ENCODE assay signal across 17 cellular contexts in genomic region chr4:15488658-15489470, GRCh38. TPM values are rescaled to one million over a fixed set of nuclear protein-coding genes. Genes with fewer than 3 reads are reported as not detected.
A peak's percentile ranks its signal among the peaks of the same experiment; 100 is the strongest.
DNase-seq lines count a peak whose midpoint lies in the region; ATAC-seq and TF ChIP-seq lines count a peak whose summit lies in the region.
"Had no signal": no experiment of that assay in that cellular context is flagged by ENCODE, and none has a peak within 500 bp of the region (broad histone marks: within the 10 kb centered on the region; RNA-seq: fewer than 3 reads in every experiment).

No MANE protein-coding gene starts in this region.

- CTCF ChIA-PET in CD4-positive, alpha-beta memory T cell (lab: Charles Lee; ENCODE audit: partially characterized antibody) = no interaction called here

- no peaks in the 10 kb centered on the region for H3K79me2 ChIP-seq in fibroblast of lung (ENCODE audit: control insufficient read depth, insufficient read depth, low read length)

- no peak overlapping the region for H3K27ac Mint-ChIP-seq in CD4-positive, alpha-beta memory T cell
- H3K27ac Mint-ChIP-seq: naive thymus-derived CD8-positive, alpha-beta T cell had no signal

- H3K27ac ChIP-seq in fibroblast of lung (ENCODE audit: insufficient read depth, low read length) (peak overlapping the region; percentile 51), muscle layer of colon (ENCODE audit: low read depth, low read length) (peak overlapping the region; percentile 32)
- H3K27ac ChIP-seq in CD4-positive, alpha-beta memory T cell (ENCODE audit: low read depth, low read length) = no peak overlapping the region
- H3K27ac ChIP-seq: body of pancreas, left lung, testis had no signal

- H3K4me1 ChIP-seq in fibroblast of lung (ENCODE audit: control insufficient read depth, extremely low read depth, insufficient read depth, low read length) (peaks cover 9% of the 10 kb centered on the region), muscle layer of colon (ENCODE audit: insufficient read depth, low read length) (no peaks in the 10 kb centered on the region)
- H3K4me1 ChIP-seq in CD4-positive, alpha-beta memory T cell (ENCODE audit: insufficient read depth, low read length) = no peaks in the 10 kb centered on the region
- H3K4me1 ChIP-seq: body of pancreas, left lung, testis had no signal

- H3K4me3 ChIP-seq in fibroblast of lung (replicated peaks in 1 of 4; ENCODE audit: control extremely low read depth in 1 of 4, insufficient read depth in 1 of 4, low read depth in 3 of 4, low read length in 4 of 4) (no peak overlapping the region), muscle layer of colon (ENCODE audit: low read depth in 1 of 2, low read length in 2 of 2) (no peak overlapping the region)
- H3K4me3 ChIP-seq in CD4-positive, alpha-beta memory T cell (ENCODE audit: low read length in 2 of 2) = no peak overlapping the region
- H3K4me3 ChIP-seq: body of pancreas, left lung, testis had no signal

- H3K27me3 ChIP-seq in fibroblast of lung (ENCODE audit: control insufficient read depth, insufficient read depth, low read length) (no peaks in the 10 kb centered on the region), muscle layer of colon (ENCODE audit: control insufficient read depth in 1 of 2, insufficient read depth in 2 of 2, low read length in 2 of 2) (no peaks in the 10 kb centered on the region)
- H3K27me3 ChIP-seq in CD4-positive, alpha-beta memory T cell (ENCODE audit: insufficient read depth, low read length) = no peaks in the 10 kb centered on the region
- H3K27me3 ChIP-seq: body of pancreas, left lung, testis had no signal

- H3K9me3 Mint-ChIP-seq in CD4-positive, alpha-beta memory T cell = peaks cover 12 to 58% (median 37%) of the 10 kb centered on the region in 8 donors

- TF ChIP-seq CTCF in fibroblast of lung (conservative IDR thresholded peaks at IDR 0.05 in 1 of 2, IDR thresholded peaks at IDR 0.05 in 1 of 2; ENCODE audit: low read depth in 1 of 2, low read length in 2 of 2) = no peak

- H3K36me3 ChIP-seq in fibroblast of lung (ENCODE audit: control insufficient read depth, insufficient read depth, low read length) (no peaks in the 10 kb centered on the region), muscle layer of colon (ENCODE audit: insufficient read depth, low read length) (peaks cover 18% of the 10 kb centered on the region)
- no peaks in the 10 kb centered on the region for H3K36me3 ChIP-seq in CD4-positive, alpha-beta memory T cell (ENCODE audit: insufficient read depth, low read length)

- H3K4me1 Mint-ChIP-seq in CD4-positive, alpha-beta memory T cell = no peaks in the 10 kb centered on the region
- H3K4me1 Mint-ChIP-seq: naive thymus-derived CD8-positive, alpha-beta T cell had no signal

- peaks cover 7 to 35% of the 10 kb centered on the region in 2 donors for H3K36me3 Mint-ChIP-seq in CD4-positive, alpha-beta memory T cell

- peak overlapping the region; percentile 75 for H3K4me2 ChIP-seq in fibroblast of lung (ENCODE audit: extremely low read depth, insufficient read depth, low read length)

- no peak overlapping the region for H3K4me3 Mint-ChIP-seq in CD4-positive, alpha-beta memory T cell
- H3K4me3 Mint-ChIP-seq: naive thymus-derived CD8-positive, alpha-beta T cell had no signal

- peaks cover 0 to 1% of the 10 kb centered on the region in 2 donors for H3K27me3 Mint-ChIP-seq in CD4-positive, alpha-beta memory T cell

- H4K20me1 ChIP-seq in fibroblast of lung (ENCODE audit: control insufficient read depth, extremely low read depth, insufficient read depth, low read length) = no peaks in the 10 kb centered on the region

- H3K9me3 ChIP-seq in fibroblast of lung (ENCODE audit: control insufficient read depth, insufficient read depth, low read depth, low read length) (no peaks in the 10 kb centered on the region), muscle layer of colon (ENCODE audit: low read length) (no peaks in the 10 kb centered on the region)
- no peaks in the 10 kb centered on the region for H3K9me3 ChIP-seq in CD4-positive, alpha-beta memory T cell (ENCODE audit: control insufficient read depth in 1 of 2, low read length in 2 of 2)
- H3K9me3 ChIP-seq: body of pancreas, testis had no signal

- DNase-seq in AG08396 (ENCODE audit: low spot score) (peak; percentile 36), RPMI7951 (ENCODE audit: low read depth) (peak; percentile 27), fibroblast of lung (ENCODE audit: low read depth in 2 of 2) (peak; percentile 70 to 98), MV-4-11 (lab: John Stamatoyannopoulos, UW) (no peak), GF-D8 (lab: John Stamatoyannopoulos, UW) (no peak)
- no peak for DNase-seq in CD4-positive, alpha-beta memory T cell
- DNase-seq: activated effector memory CD4-positive, alpha-beta T cell treated with Interleukin-2 at 50 U/mL for 16 hours; AML-193; body of pancreas; DMS153; left lung; naive thymus-derived CD8-positive, alpha-beta T cell; NCI-H2081; NCI-H748 treated with DMSO at 0.1 percent for 48 hours; testis had no signal

- ATAC-seq in HG02759 (IDR thresholded peaks at IDR 0.05; ENCODE audit: unreplicated experiment) = no peak
- ATAC-seq: body of pancreas; left lung; naive thymus-derived CD8-positive, alpha-beta T cell had no signal

- H3K9ac ChIP-seq in fibroblast of lung (ENCODE audit: insufficient read depth, low read length) (no peak overlapping the region), muscle layer of colon (ENCODE audit: low read length) (no peak overlapping the region)

- POLR2A ChIA-PET in CD4-positive, alpha-beta memory T cell (lab: Charles Lee; ENCODE audit: partially characterized antibody) = no interaction called here

- intact Hi-C loops in CD4-positive, alpha-beta memory T cell (cut with micrococcal nuclease) = no loop called here

- no peak overlapping the region for H2AFZ ChIP-seq in fibroblast of lung (ENCODE audit: low read length)

RNA-seq across cellular contexts. Expression of gene CC2D2A, which starts 19.2 kb away (rescaled TPM):
- total RNA-seq in RPMI7951 (2014; rRNA removed; shearing (Covaris generic)) = 17.7 and 21.1 TPM in 2 replicates
- 26.5 and 30.9 TPM in 2 replicates for total RNA-seq in fibroblast of lung
- polyA plus RNA-seq in fibroblast of lung = 36.0 and 41.6 TPM in 2 replicates
- 27.1 and 31.7 TPM in 2 replicates for polyA plus RNA-seq in fibroblast of lung (2012)
- polyA minus RNA-seq in fibroblast of lung (ENCODE audit: low replicate concordance) = 5.2 and 19.6 TPM in 2 replicates
- total RNA-seq in CD4-positive, alpha-beta memory T cell = under 1 TPM in 1 of 2 experiments, not detected in 1; 0.22 TPM
- under 1 TPM in 1 of 2 donors, not detected in 1; 0.20 TPM for polyA plus RNA-seq in CD4-positive, alpha-beta memory T cell
- total RNA-seq: naive thymus-derived CD8-positive, alpha-beta T cell had no signal
- polyA plus RNA-seq: naive thymus-derived CD8-positive, alpha-beta T cell had no signal

Comparison
In these comparisons a context has a peak if more than half of its experiments do, and no peak if none do; other contexts are left out.
1. DNase-seq: peak in AG08396 (single experiment), RPMI7951 (single experiment) and fibroblast of lung (2 of 2); none in CD4-positive, alpha-beta memory T cell (0 of 5), MV-4-11 (single experiment) and GF-D8 (single experiment).
2. RNA of gene CC2D2A, which starts 19.2 kb away (total RNA-seq): 26.5 to 30.9 TPM in fibroblast of lung and 17.7 to 21.1 TPM in RPMI7951; 0.22 TPM in CD4-positive, alpha-beta memory T cell; every median in the first group is over 10 times any median in the second.